ENCODE assay signal across 8 cellular contexts in the genomic region with DNA sequence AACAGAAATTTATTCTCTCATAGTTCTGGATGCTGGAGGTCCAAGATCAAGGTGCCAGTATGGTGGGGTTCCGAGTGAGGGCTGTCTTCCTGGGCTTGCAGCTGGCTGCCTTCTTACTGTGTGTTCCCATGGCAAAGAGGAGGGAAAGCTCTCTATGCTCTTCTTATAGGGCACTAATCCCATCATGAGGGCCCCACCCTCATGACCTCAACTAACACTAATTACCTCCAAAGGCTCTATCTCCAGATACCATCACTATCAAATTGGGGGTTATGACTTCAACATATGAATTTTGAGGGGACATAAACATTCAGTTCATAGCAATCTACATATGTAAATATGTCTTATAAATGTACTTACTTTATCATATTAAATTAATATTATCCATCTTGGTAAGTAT.
"Had no signal": no experiment of that assay in that cellular context is flagged by ENCODE, and none has a peak within 500 bp of the region (broad histone marks: within the 10 kb centered on the region; RNA-seq: fewer than 3 reads in every experiment).

No MANE protein-coding gene starts in this region.

- FAIRE-seq: G401.6, GM12878, GM12891, GM12892, GM18507, GM19239 had no signal

- H3K4me3 ChIP-seq: GM12878 had no signal

- DNase-seq: GDM1, GF-D8 had no signal

- ATAC-seq: GM12878 had no signal
